ENCODE assay signal across 18 cellular contexts in genomic region chr7:51306761-51307160, GRCh38. TPM values are rescaled to one million over a fixed set of nuclear protein-coding genes. Genes with fewer than 3 reads are reported as not detected.
DNase-seq lines count a peak whose midpoint lies in the region; ATAC-seq, FAIRE-seq and TF ChIP-seq lines count a peak whose summit lies in the region.
"Had no signal": no experiment of that assay in that cellular context is flagged by ENCODE, and none has a peak within 500 bp of the region (broad histone marks: within the 10 kb centered on the region; RNA-seq: fewer than 3 reads in every experiment).

No MANE protein-coding gene starts in this region.

- peaks cover 15% of the 10 kb centered on the region for H4K20me1 ChIP-seq in neural progenitor cell (ENCODE audit: low read depth)

- peak overlapping the region; percentile 92 for H3K27ac ChIP-seq in angular gyrus (ENCODE audit: low read depth, low read length)
- no peak overlapping the region for H3K27ac ChIP-seq in esophagus muscularis mucosa (replicated peaks in 1 of 4)
- peak overlapping the region; percentile 41 for H3K27ac ChIP-seq in stomach smooth muscle (ENCODE audit: low read length)
- H3K27ac ChIP-seq in neural progenitor cell, result no peak overlapping the region
- H3K27ac ChIP-seq: 22Rv1 had no signal

- no peak for TF ChIP-seq POLR2A in esophagus muscularis mucosa (IDR thresholded peaks at IDR 0.05; ENCODE audit: low read depth)

- no peak overlapping the region for H3K4me2 ChIP-seq in neural progenitor cell

- peaks cover 22 to 68% (median 59%) of the 10 kb centered on the region in 4 donors for H3K4me1 ChIP-seq in esophagus muscularis mucosa
- peaks cover 39% of the 10 kb centered on the region for H3K4me1 ChIP-seq in stomach smooth muscle (ENCODE audit: control insufficient read depth, insufficient read depth, low read length)
- peaks cover 26% of the 10 kb centered on the region for H3K4me1 ChIP-seq in neural progenitor cell

- H3K9ac ChIP-seq in stomach smooth muscle (ENCODE audit: low read length in 2 of 2), result no peak overlapping the region
- no peak overlapping the region for H3K9ac ChIP-seq in neural progenitor cell

- WGBS in esophagus muscularis mucosa, result 91% methylated on average over 9 of the region's 9 CpGs

- no peaks in the 10 kb centered on the region for H3K4me1 Mint-ChIP-seq in stimulated activated naive B cell treated with anti-CD40 and anti-IgM and Interleukin-4, amounts not matched to agents 10 μg/mL and 1 μg/mL and 100 μg/mL, for 72 hours
- H3K4me1 Mint-ChIP-seq in neural progenitor cell, result peaks cover 20% of the 10 kb centered on the region
- H3K4me1 Mint-ChIP-seq: CD14-positive monocyte, IgD-negative memory B cell had no signal

- ATAC-seq in stimulated activated naive B cell treated with anti-CD40 and anti-IgM and Interleukin-4, amounts not matched to agents 10 μg/mL and 1 μg/mL and 100 μg/mL, for 72 hours (replicated peaks), result no peak
- ATAC-seq: CD8-positive, alpha-beta T cell; GM12878 had no signal

- TF ChIP-seq EP300 in esophagus muscularis mucosa (IDR thresholded peaks at IDR 0.05), result no peak

- FAIRE-seq in D721Med (lab: Jason Lieb, UNC), result peak; percentile 32
- FAIRE-seq: GM12878 had no signal

- no peak overlapping the region for H3K4me3 Mint-ChIP-seq in stimulated activated naive B cell treated with anti-CD40 and anti-IgM and Interleukin-4, amounts not matched to agents 10 μg/mL and 1 μg/mL and 100 μg/mL, for 72 hours
- no peak overlapping the region for H3K4me3 Mint-ChIP-seq in neural progenitor cell
- H3K4me3 Mint-ChIP-seq: CD14-positive monocyte; CD8-positive, alpha-beta T cell; HFFc6; IgD-negative memory B cell had no signal

- peaks cover 14% of the 10 kb centered on the region for H3F3A ChIP-seq in neural progenitor cell (ENCODE audit: low read depth)

- no peak overlapping the region for H2AFZ ChIP-seq in neural progenitor cell (replicated peaks)

- no peak for DNase-seq in D721Med (ENCODE audit: insufficient read length, low spot score)
- peak; percentile 37 for DNase-seq in esophagus muscularis mucosa (ENCODE audit: extremely low spot score)
- no peak for DNase-seq in stimulated activated naive B cell treated with anti-CD40 and anti-IgM and Interleukin-4, amounts not matched to agents 10 μg/mL and 1 μg/mL and 100 μg/mL, for 72 hours
- DNase-seq in NK-92 treated with Interleukin-12 subunit alpha and Interleukin-12 subunit beta, amount 100 ng/mL, for 24 hours (lab: John Stamatoyannopoulos, UW), result no peak
- no peak for DNase-seq in neural progenitor cell (ENCODE audit: low spot score)
- no peak for DNase-seq in DMS79 (lab: John Stamatoyannopoulos, UW)
- DNase-seq: CD8-positive, alpha-beta T cell; COR-L47; GOT3; HCEC 1CT; HFFc6 had no signal

- H3K27me3 Mint-ChIP-seq in stimulated activated naive B cell treated with anti-CD40 and anti-IgM and Interleukin-4, amounts not matched to agents 10 μg/mL and 1 μg/mL and 100 μg/mL, for 72 hours, result peaks cover 5 to 34% of the 10 kb centered on the region in 2 donors
- H3K27me3 Mint-ChIP-seq in neural progenitor cell (ENCODE audit: insufficient read depth, low read depth), result peaks cover 11% of the 10 kb centered on the region

- no peaks in the 10 kb centered on the region for H3K27me3 ChIP-seq in esophagus muscularis mucosa
- no peaks in the 10 kb centered on the region for H3K27me3 ChIP-seq in stomach smooth muscle (ENCODE audit: control insufficient read depth in 1 of 2, insufficient read depth in 2 of 2, low read length in 2 of 2)
- no peaks in the 10 kb centered on the region for H3K27me3 ChIP-seq in neural progenitor cell

- no peak overlapping the region for H3K4me3 ChIP-seq in esophagus muscularis mucosa
- no peak overlapping the region for H3K4me3 ChIP-seq in stomach smooth muscle (ENCODE audit: low read length in 2 of 2)
- no peak overlapping the region for H3K4me3 ChIP-seq in neural progenitor cell
- H3K4me3 ChIP-seq: GM12878 had no signal

- H3K9me3 Mint-ChIP-seq in stimulated activated naive B cell treated with anti-CD40 and anti-IgM and Interleukin-4, amounts not matched to agents 10 μg/mL and 1 μg/mL and 100 μg/mL, for 72 hours, result no peaks in the 10 kb centered on the region
- no peaks in the 10 kb centered on the region for H3K9me3 Mint-ChIP-seq in neural progenitor cell
- H3K9me3 Mint-ChIP-seq: CD8-positive, alpha-beta T cell; IgD-negative memory B cell had no signal

- H3K36me3 Mint-ChIP-seq in stimulated activated naive B cell treated with anti-CD40 and anti-IgM and Interleukin-4, amounts not matched to agents 10 μg/mL and 1 μg/mL and 100 μg/mL, for 72 hours, result no peaks in the 10 kb centered on the region
- no peaks in the 10 kb centered on the region for H3K36me3 Mint-ChIP-seq in neural progenitor cell
- H3K36me3 Mint-ChIP-seq: CD14-positive monocyte; CD8-positive, alpha-beta T cell; IgD-negative memory B cell had no signal

- H3K27ac Mint-ChIP-seq in stimulated activated naive B cell treated with anti-CD40 and anti-IgM and Interleukin-4, amounts not matched to agents 10 μg/mL and 1 μg/mL and 100 μg/mL, for 72 hours, result no peak overlapping the region
- no peak overlapping the region for H3K27ac Mint-ChIP-seq in neural progenitor cell
- H3K27ac Mint-ChIP-seq: CD14-positive monocyte; CD8-positive, alpha-beta T cell; HFFc6; IgD-negative memory B cell had no signal

- TF ChIP-seq CTCF in D721Med (IDR thresholded peaks at IDR 0.05; ENCODE audit: insufficient read depth, missing control alignments) (no peak), esophagus muscularis mucosa (IDR thresholded peaks at IDR 0.05) (no peak), neural progenitor cell (IDR thresholded peaks at IDR 0.05) (no peak)

- no peaks in the 10 kb centered on the region for H3K36me3 ChIP-seq in esophagus muscularis mucosa
- H3K36me3 ChIP-seq in stomach smooth muscle (ENCODE audit: control insufficient read depth in 2 of 2, insufficient read depth in 2 of 2, low read length in 2 of 2), result no peaks in the 10 kb centered on the region
- no peaks in the 10 kb centered on the region for H3K36me3 ChIP-seq in neural progenitor cell

- H3K79me2 ChIP-seq in neural progenitor cell (ENCODE audit: low read depth), result peaks cover 62% of the 10 kb centered on the region

- intact Hi-C loops in esophagus muscularis mucosa (cut with DNase I), result no loop called here

- H3K9me3 ChIP-seq in esophagus muscularis mucosa (no peaks in the 10 kb centered on the region), stomach smooth muscle (ENCODE audit: control insufficient read depth in 2 of 2, low read length in 2 of 2) (no peaks in the 10 kb centered on the region), neural progenitor cell (ENCODE audit: low read depth) (no peaks in the 10 kb centered on the region)

RNA-seq across cellular contexts. Expression of gene COBL, which starts 9.8 kb away (rescaled TPM):
- 10 to 100 TPM; 29.8 to 51.4 (median 45.9) TPM for total RNA-seq in esophagus muscularis mucosa
- 5.4 and 6.3 TPM in 2 replicates for total RNA-seq in neural progenitor cell (ENCODE audit: low replicate concordance)
- total RNA-seq: A673, HFFc6 had no signal

Comparison
In these comparisons a context has a peak if more than half of its experiments do, and no peak if none do; other contexts are left out.
1. H3K27ac ChIP-seq: peak in angular gyrus (single experiment) and stomach smooth muscle (single experiment); none in esophagus muscularis mucosa (0 of 4) and neural progenitor cell (single experiment).